ENCODE assay signal across 9 cellular contexts in the genomic region with DNA sequence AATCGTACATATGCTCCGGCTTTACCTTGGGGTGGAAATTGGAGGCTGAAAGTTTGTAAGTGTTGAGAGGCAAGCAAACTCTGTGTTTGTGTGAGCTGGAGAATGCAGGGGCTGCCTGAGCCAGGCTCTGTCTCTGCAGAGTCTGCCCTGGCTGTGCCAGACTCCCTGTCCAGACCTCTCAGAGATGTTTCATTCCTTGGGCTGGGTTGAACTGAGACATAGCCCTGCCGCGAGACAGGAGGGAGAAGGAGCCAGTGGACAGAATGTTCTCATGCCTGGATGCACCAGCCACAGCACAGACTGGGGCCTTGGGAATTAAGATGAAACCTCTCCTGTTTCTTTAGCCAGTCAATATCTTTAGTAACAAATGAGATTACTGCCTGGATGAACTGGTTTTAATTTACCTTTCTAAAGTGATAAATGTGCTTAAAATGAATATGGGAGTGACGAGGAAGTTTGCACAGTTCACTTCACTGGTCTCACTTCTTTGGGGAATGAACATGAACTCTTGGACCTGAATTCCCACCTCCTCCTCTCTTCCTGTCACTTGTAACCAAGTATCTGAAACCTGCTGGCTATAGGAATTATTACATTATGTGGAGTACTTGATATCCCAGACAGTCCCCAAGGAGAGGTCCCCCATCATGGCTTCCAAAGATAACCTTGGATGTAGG. TPM values are rescaled to one million over a fixed set of nuclear protein-coding genes. Genes with fewer than 3 reads are reported as not detected.
A peak's percentile ranks its signal among the peaks of the same experiment; 100 is the strongest.
DNase-seq lines count a peak whose midpoint lies in the region; ATAC-seq, FAIRE-seq and TF ChIP-seq lines count a peak whose summit lies in the region.
"Had no signal": no experiment of that assay in that cellular context is flagged by ENCODE, and none has a peak within 500 bp of the region (broad histone marks: within the 10 kb centered on the region; RNA-seq: fewer than 3 reads in every experiment).

No MANE protein-coding gene starts in this region.

- H3K4me2 ChIP-seq in OCI-LY3 (ENCODE audit: low read length), result peak overlapping the region; percentile 68
- H3K4me2 ChIP-seq in fibroblast of lung (ENCODE audit: extremely low read depth, insufficient read depth, low read length), result no peak overlapping the region
- no peak overlapping the region for H3K4me2 ChIP-seq in neuronal stem cell (ENCODE audit: insufficient read depth, low read length, poor library complexity, severe bottlenecking)

- FAIRE-seq in urothelium cell line (lab: Jason Lieb, UNC), result no peak
- FAIRE-seq: TTC549 had no signal

- no peak overlapping the region for H4K91ac ChIP-seq in neuronal stem cell (ENCODE audit: low read depth, low read length, poor library complexity)

- H4K20me1 ChIP-seq in OCI-LY3 (ENCODE audit: insufficient read depth, low read length) (no peaks in the 10 kb centered on the region), fibroblast of lung (ENCODE audit: control insufficient read depth, extremely low read depth, insufficient read depth, low read length) (no peaks in the 10 kb centered on the region)

- H3K18ac ChIP-seq in neuronal stem cell (ENCODE audit: low read length), result peak overlapping the region; percentile 5

- H2BK120ac ChIP-seq in neuronal stem cell (ENCODE audit: low read depth, low read length), result no peak overlapping the region

- POLR2A ChIA-PET in HEK293T (lab: Yijun Ruan, JAX), result no interaction called here

- CTCF ChIA-PET in HEK293T (lab: Yijun Ruan, JAX), result interaction anchor here (1.2 kb wide), 1 partner anchor 69 kb away, joined by 3 read pairs; no protein-coding TSS in a partner anchor

- peak overlapping the region; percentile 81 for H3K9ac ChIP-seq in OCI-LY3 (ENCODE audit: low read length)
- H3K9ac ChIP-seq in fibroblast of lung (ENCODE audit: insufficient read depth, low read length), result no peak overlapping the region
- H3K9ac ChIP-seq in neuronal stem cell (ENCODE audit: low read depth, low read length, poor library complexity), result peak overlapping the region; percentile 5

- no peak overlapping the region for H2BK15ac ChIP-seq in neuronal stem cell (ENCODE audit: low read length)

- DNase-seq in AG10803 (ENCODE audit: low read depth) (peak; percentile 65), fibroblast of lung (ENCODE audit: low read depth in 2 of 2) (peak in 1 of 2 donors; percentile 51), neuronal stem cell (ENCODE audit: low spot score) (no peak), HEK293T (ENCODE audit: extremely low spot score) (no peak), urothelium cell line (ENCODE audit: low spot score) (no peak), UCSD-AML1 (lab: John Stamatoyannopoulos, UW; ENCODE audit: unreplicated experiment) (no peak)

- H3K4me1 ChIP-seq in OCI-LY3 (ENCODE audit: low read length) (peaks cover 88% of the 10 kb centered on the region), fibroblast of lung (ENCODE audit: control insufficient read depth, extremely low read depth, insufficient read depth, low read length) (peaks cover 23% of the 10 kb centered on the region), neuronal stem cell (ENCODE audit: control insufficient read depth in 2 of 2, insufficient read depth in 1 of 2, low read depth in 1 of 2, low read length in 2 of 2) (peaks cover 42 to 59% of the 10 kb centered on the region in 2 donors)

- H3K36me3 ChIP-seq in OCI-LY3 (replicated peaks; ENCODE audit: low read depth, low read length) (peaks cover 9% of the 10 kb centered on the region), fibroblast of lung (ENCODE audit: control insufficient read depth, insufficient read depth, low read length) (no peaks in the 10 kb centered on the region), neuronal stem cell (replicated peaks in 1 of 2; ENCODE audit: control insufficient read depth in 2 of 2, insufficient read depth in 2 of 2, low read length in 2 of 2) (no peaks in the 10 kb centered on the region)

- H2BK5ac ChIP-seq in neuronal stem cell (ENCODE audit: low read length), result peak overlapping the region; percentile 0

- no peak overlapping the region for H3K4me3 ChIP-seq in AG10803 (ENCODE audit: low read length)
- peak overlapping the region; percentile 55 for H3K4me3 ChIP-seq in OCI-LY3 (ENCODE audit: low read length)
- H3K4me3 ChIP-seq in fibroblast of lung (replicated peaks in 1 of 4; ENCODE audit: control extremely low read depth in 1 of 4, insufficient read depth in 1 of 4, low read depth in 3 of 4, low read length in 4 of 4), result no peak overlapping the region
- H3K4me3 ChIP-seq in neuronal stem cell (ENCODE audit: low read length in 2 of 2), result no peak overlapping the region

- H3K4ac ChIP-seq in neuronal stem cell (ENCODE audit: low read length), result no peak overlapping the region

- no peak overlapping the region for H3K23ac ChIP-seq in neuronal stem cell (ENCODE audit: low read depth, low read length, poor library complexity)

- H3K27me3 ChIP-seq in OCI-LY3 (ENCODE audit: low read depth, low read length) (no peaks in the 10 kb centered on the region), fibroblast of lung (ENCODE audit: control insufficient read depth, insufficient read depth, low read length) (no peaks in the 10 kb centered on the region), neuronal stem cell (ENCODE audit: control insufficient read depth in 3 of 3, insufficient read depth in 3 of 3, low read depth in 1 of 3, low read length in 3 of 3) (no peaks in the 10 kb centered on the region)

- no peak overlapping the region for H4K8ac ChIP-seq in neuronal stem cell (ENCODE audit: low read depth, low read length)

- H3K9me3 ChIP-seq in OCI-LY3 (ENCODE audit: insufficient read depth, low read length) (no peaks in the 10 kb centered on the region), fibroblast of lung (ENCODE audit: control insufficient read depth, insufficient read depth, low read depth, low read length) (no peaks in the 10 kb centered on the region), neuronal stem cell (replicated peaks in 1 of 2; ENCODE audit: control insufficient read depth in 2 of 2, insufficient read depth in 1 of 2, low read depth in 1 of 2, low read length in 2 of 2) (peaks cover 0 to 4% of the 10 kb centered on the region in 2 donors)

- peaks cover 94% of the 10 kb centered on the region for H3K79me2 ChIP-seq in OCI-LY3 (ENCODE audit: low read length)
- H3K79me2 ChIP-seq in fibroblast of lung (ENCODE audit: control insufficient read depth, insufficient read depth, low read length), result no peaks in the 10 kb centered on the region

- TF ChIP-seq CTCF in AG10803 (conservative IDR thresholded peaks at IDR 0.05; ENCODE audit: low read length), result no peak
- no peak for TF ChIP-seq CTCF in OCI-LY3 (IDR thresholded peaks at IDR 0.05; ENCODE audit: low read depth, low read length)
- TF ChIP-seq CTCF in fibroblast of lung (conservative IDR thresholded peaks at IDR 0.05 in 1 of 2, IDR thresholded peaks at IDR 0.05 in 1 of 2; ENCODE audit: low read depth in 1 of 2, low read length in 2 of 2), result no peak

- no peak for ATAC-seq in GM21423 (IDR thresholded peaks at IDR 0.05; ENCODE audit: unreplicated experiment)

- no peak overlapping the region for H2AFZ ChIP-seq in OCI-LY3 (ENCODE audit: low read depth, low read length)
- no peak overlapping the region for H2AFZ ChIP-seq in fibroblast of lung (ENCODE audit: low read length)
- H2AFZ ChIP-seq in neuronal stem cell (ENCODE audit: low read length), result peak overlapping the region; percentile 25

- H3K27ac ChIP-seq in OCI-LY3 (ENCODE audit: low read length), result peak overlapping the region; percentile 91
- H3K27ac ChIP-seq in fibroblast of lung (ENCODE audit: insufficient read depth, low read length), result peak overlapping the region; percentile 52
- H3K27ac ChIP-seq in neuronal stem cell (replicated peaks; ENCODE audit: low read length), result peak overlapping the region; percentile 63

- no peak overlapping the region for H2BK12ac ChIP-seq in neuronal stem cell (ENCODE audit: low read length)

- no CpG with 5 or more reads among the region's 5 CpGs for WGBS in neuronal stem cell (ENCODE audit: extremely low coverage in 2 of 2, insufficient read length in 2 of 2, insufficient replicate concordance in 1 of 2), 2 donors

- peak overlapping the region; percentile 17 for H2AK5ac ChIP-seq in neuronal stem cell (ENCODE audit: low read depth, low read length)

- H3K79me1 ChIP-seq in neuronal stem cell (ENCODE audit: low read depth, low read length), result no peaks in the 10 kb centered on the region

- no peak overlapping the region for H3K14ac ChIP-seq in neuronal stem cell (ENCODE audit: low read length)

TF ChIP-seq in HEK293T, 16 proteins besides CTCF, POLR2A, EP300 and RAD21:
- TF ChIP-seq SP1 (IDR thresholded peaks at IDR 0.05), result no peak
- no peak for TF ChIP-seq BHLHE40 (IDR thresholded peaks at IDR 0.05; ENCODE audit: borderline replicate concordance)
- no peak for TF ChIP-seq FOXA1 (IDR thresholded peaks at IDR 0.05)
- no peak for TF ChIP-seq TARDBP (IDR thresholded peaks at IDR 0.05)
- TF ChIP-seq LEF1 (IDR thresholded peaks at IDR 0.05; ENCODE audit: borderline replicate concordance), result no peak
- TF ChIP-seq FOXM1 (IDR thresholded peaks at IDR 0.05; ENCODE audit: borderline replicate concordance), result no peak

RNA-seq across cellular contexts. Expression of a gene that starts 40.1 kb away (rescaled TPM):
- total RNA-seq in fibroblast of lung, result 7.8 and 8.0 TPM in 2 replicates
- 2.5 and 4.8 TPM in 2 replicates for polyA plus RNA-seq in fibroblast of lung
- polyA plus RNA-seq in fibroblast of lung (2012), result 1.5 and 3.7 TPM in 2 replicates
- polyA minus RNA-seq in fibroblast of lung (ENCODE audit: low replicate concordance), result 1.1 and 2.9 TPM in 2 replicates
- 9.8 TPM for polyA plus RNA-seq in neuronal stem cell (2013, experiment 1 of 2)
- polyA plus RNA-seq in neuronal stem cell (2013, experiment 2 of 2), result 9.6 TPM
